In the genomic region with DNA sequence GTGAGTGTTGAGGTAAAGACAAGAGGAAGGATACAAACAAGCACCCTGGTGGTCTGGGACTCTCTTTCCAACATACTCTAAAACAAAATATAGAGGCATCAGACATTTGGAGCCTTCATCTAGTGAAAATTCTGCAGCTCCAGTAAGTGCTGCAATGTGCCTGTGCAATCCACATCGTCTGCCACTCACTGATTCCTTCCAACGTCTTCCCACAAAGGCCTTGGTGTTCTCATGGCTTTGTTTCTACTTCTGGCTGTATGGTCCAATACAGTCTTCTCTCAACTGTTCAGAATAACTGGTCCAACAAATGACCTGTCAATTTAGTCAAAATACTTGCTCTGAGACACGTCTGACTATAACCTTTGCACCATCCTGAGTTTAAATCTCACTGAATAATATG, we compare ENCODE assay signal across 18 cellular contexts.
A peak's percentile ranks its signal among the peaks of the same experiment; 100 is the strongest.
DNase-seq lines count a peak whose midpoint lies in the region; ATAC-seq, FAIRE-seq and TF ChIP-seq lines count a peak whose summit lies in the region.
"Had no signal": no experiment of that assay in that cellular context is flagged by ENCODE, and none has a peak within 500 bp of the region (broad histone marks: within the 10 kb centered on the region; RNA-seq: fewer than 3 reads in every experiment).

No MANE protein-coding gene starts in this region.

- peak overlapping the region in 1 of 59 donors; percentile 25 for H3K4me3 ChIP-seq in dorsolateral prefrontal cortex
- no peak overlapping the region for H3K4me3 ChIP-seq in pancreas
- no peak overlapping the region for H3K4me3 ChIP-seq in endodermal cell (ENCODE audit: low read length)

- intact Hi-C loops in dorsolateral prefrontal cortex (cut with DNase I), result no loop called here
- intact Hi-C loops in pancreas (cut with DNase I), result no loop called here

- H3K27me3 Mint-ChIP-seq in WTC11 (ENCODE audit: low read depth), result no peaks in the 10 kb centered on the region
- H3K27me3 Mint-ChIP-seq in endodermal cell (ENCODE audit: insufficient read depth), result no peaks in the 10 kb centered on the region

- H3K9me3 ChIP-seq in pancreas (no peaks in the 10 kb centered on the region), endodermal cell (ENCODE audit: control insufficient read depth, low read length) (no peaks in the 10 kb centered on the region)

- H3K27ac Mint-ChIP-seq in WTC11, result peak overlapping the region; percentile 41; the same call in 1 of the 2 replicates
- H3K27ac Mint-ChIP-seq in endodermal cell, result no peak overlapping the region
- H3K27ac Mint-ChIP-seq: CD4-positive, alpha-beta memory T cell had no signal

- H3K9ac ChIP-seq in endodermal cell (ENCODE audit: extremely low read depth, low read length, poor library complexity, severe bottlenecking), result no peak overlapping the region

- H3K36me3 ChIP-seq in pancreas (no peaks in the 10 kb centered on the region), endodermal cell (ENCODE audit: control insufficient read depth, insufficient read depth, low read length) (peaks cover 20% of the 10 kb centered on the region)

- H3K27ac ChIP-seq in dorsolateral prefrontal cortex, result peak overlapping the region; percentile 13 to 98 (median 88)
- H3K27ac ChIP-seq in substantia nigra (ENCODE audit: low read depth, low read length, poor library complexity, severe bottlenecking), result peak overlapping the region; percentile 22
- no peak overlapping the region for H3K27ac ChIP-seq in pancreas
- H3K27ac ChIP-seq in endodermal cell (ENCODE audit: low read depth, low read length), result no peak overlapping the region
- H3K27ac ChIP-seq: C4-2B had no signal

- no peaks in the 10 kb centered on the region for H3K27me3 ChIP-seq in dorsolateral prefrontal cortex
- no peaks in the 10 kb centered on the region for H3K27me3 ChIP-seq in pancreas
- no peaks in the 10 kb centered on the region for H3K27me3 ChIP-seq in endodermal cell (ENCODE audit: control insufficient read depth, insufficient read depth, low read length, poor library complexity, severe bottlenecking)

- CTCF ChIA-PET in WTC11 (lab: Charles Lee), result interaction anchor here (1.8 kb wide), 1 partner anchor 126 kb away, joined by 4 read pairs; a partner anchor contains a TSS

- H3K4me3 Mint-ChIP-seq in WTC11 (no peak overlapping the region), endodermal cell (no peak overlapping the region)
- H3K4me3 Mint-ChIP-seq: CD4-positive, alpha-beta memory T cell; H9 had no signal

- 73% methylated on average over 3 of the region's 3 CpGs for WGBS in pancreas, 2 donors
- 87 to 91% methylated on average over 2 to 3 of the region's 3 CpGs for WGBS in endodermal cell (ENCODE audit: insufficient coverage in 1 of 2, insufficient read length in 1 of 2), 2 experiments

- TF ChIP-seq CTCF in WTC11 (IDR thresholded peaks at IDR 0.05) (no peak), dorsolateral prefrontal cortex (IDR thresholded peaks at IDR 0.05 in 54 of 56, conservative IDR thresholded peaks at IDR 0.05 in 2 of 56; ENCODE audit: low read depth in 1 of 56, partially characterized antibody in 56 of 56) (peak in 1 of 56 donors; percentile 13), pancreas (IDR thresholded peaks at IDR 0.05) (no peak), endodermal cell (conservative IDR thresholded peaks at IDR 0.05) (no peak)

- H3K4me1 Mint-ChIP-seq in WTC11, result peaks cover 35% of the 10 kb centered on the region
- H3K4me1 Mint-ChIP-seq in endodermal cell, result peaks cover 4% of the 10 kb centered on the region
- H3K4me1 Mint-ChIP-seq: CD4-positive, alpha-beta memory T cell had no signal

- DNase-seq in WTC11 (ENCODE audit: low spot score) (no peak), dorsolateral prefrontal cortex (no peak), midbrain (lab: John Stamatoyannopoulos, UW) (peak; percentile 46), substantia nigra (lab: John Stamatoyannopoulos, UW) (peak in 4 of 49 donors; percentile 14 to 59 (median 19)), iPS-NIHi11 (ENCODE audit: low spot score) (no peak), pancreas (no peak), endodermal cell (no peak), amniotic stem cell (lab: John Stamatoyannopoulos, UW) (no peak)
- DNase-seq: ACHN; CD4-positive, alpha-beta memory T cell; DMS153; DMS79; GF-D8; H9; IMR-90 had no signal

- peaks cover 9% of the 10 kb centered on the region for H3K36me3 Mint-ChIP-seq in WTC11
- H3K36me3 Mint-ChIP-seq in endodermal cell (ENCODE audit: low read depth), result peaks cover 12% of the 10 kb centered on the region
- H3K36me3 Mint-ChIP-seq: CD4-positive, alpha-beta memory T cell had no signal

- H3K9me3 Mint-ChIP-seq in WTC11, result no peaks in the 10 kb centered on the region
- H3K9me3 Mint-ChIP-seq in endodermal cell, result no peaks in the 10 kb centered on the region
- H3K9me3 Mint-ChIP-seq: CD4-positive, alpha-beta memory T cell; H9 had no signal

- peaks cover 6 to 26% (median 21%) of the 10 kb centered on the region in 3 donors for H3K4me1 ChIP-seq in pancreas
- H3K4me1 ChIP-seq in endodermal cell (ENCODE audit: control insufficient read depth, insufficient read depth, low read length), result no peaks in the 10 kb centered on the region

- FAIRE-seq in pancreas (lab: Jason Lieb, UNC), result no peak
- FAIRE-seq: H1, HTR-8/SVneo had no signal

- POLR2A ChIA-PET in WTC11 (lab: Charles Lee), result no interaction called here

- no peak for ATAC-seq in WTC11
- no peak for ATAC-seq in pancreas

TF ChIP-seq in WTC11, 78 proteins besides CTCF, POLR2A, EP300 and RAD21:
- TF ChIP-seq ELF4 (CRISPR knock-in tag; IDR thresholded peaks at IDR 0.05; ENCODE audit: low read depth) (no peak), JAZF1 (CRISPR knock-in tag; IDR thresholded peaks at IDR 0.05) (no peak), TCF7 (CRISPR knock-in tag; IDR thresholded peaks at IDR 0.05; ENCODE audit: low read depth) (no peak), ATF1 (CRISPR knock-in tag; IDR thresholded peaks at IDR 0.05) (no peak), ZNF317 (CRISPR knock-in tag; IDR thresholded peaks at IDR 0.05; ENCODE audit: borderline replicate concordance, low read depth) (no peak), FOXJ3 (CRISPR knock-in tag; IDR thresholded peaks at IDR 0.05; ENCODE audit: borderline replicate concordance) (no peak)
- TF ChIP-seq, protein P1, sequence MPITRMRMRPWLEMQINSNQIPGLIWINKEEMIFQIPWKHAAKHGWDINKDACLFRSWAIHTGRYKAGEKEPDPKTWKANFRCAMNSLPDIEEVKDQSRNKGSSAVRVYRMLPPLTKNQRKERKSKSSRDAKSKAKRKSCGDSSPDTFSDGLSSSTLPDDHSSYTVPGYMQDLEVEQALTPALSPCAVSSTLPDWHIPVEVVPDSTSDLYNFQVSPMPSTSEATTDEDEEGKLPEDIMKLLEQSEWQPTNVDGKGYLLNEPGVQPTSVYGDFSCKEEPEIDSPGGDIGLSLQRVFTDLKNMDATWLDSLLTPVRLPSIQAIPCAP (CRISPR knock-in tag; IDR thresholded peaks at IDR 0.05), result no peak
- TF ChIP-seq, protein P2, sequence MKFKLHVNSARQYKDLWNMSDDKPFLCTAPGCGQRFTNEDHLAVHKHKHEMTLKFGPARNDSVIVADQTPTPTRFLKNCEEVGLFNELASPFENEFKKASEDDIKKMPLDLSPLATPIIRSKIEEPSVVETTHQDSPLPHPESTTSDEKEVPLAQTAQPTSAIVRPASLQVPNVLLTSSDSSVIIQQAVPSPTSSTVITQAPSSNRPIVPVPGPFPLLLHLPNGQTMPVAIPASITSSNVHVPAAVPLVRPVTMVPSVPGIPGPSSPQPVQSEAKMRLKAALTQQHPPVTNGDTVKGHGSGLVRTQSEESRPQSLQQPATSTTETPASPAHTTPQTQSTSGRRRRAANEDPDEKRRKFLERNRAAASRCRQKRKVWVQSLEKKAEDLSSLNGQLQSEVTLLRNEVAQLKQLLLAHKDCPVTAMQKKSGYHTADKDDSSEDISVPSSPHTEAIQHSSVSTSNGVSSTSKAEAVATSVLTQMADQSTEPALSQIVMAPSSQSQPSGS (CRISPR knock-in tag; IDR thresholded peaks at IDR 0.05; ENCODE audit: borderline replicate concordance, low read depth), result no peak

Comparison
In these comparisons a context has a peak if more than half of its experiments do, and no peak if none do; other contexts are left out.
1. H3K27ac ChIP-seq: peak in dorsolateral prefrontal cortex (59 of 59) and substantia nigra (single experiment); none in pancreas (0 of 4) and endodermal cell (single experiment).